ENCODE assay signal across 11 cellular contexts in genomic region chr10:80165173-80165572, GRCh38. TPM values are rescaled to one million over a fixed set of nuclear protein-coding genes. Genes with fewer than 3 reads are reported as not detected.
DNase-seq lines count a peak whose midpoint lies in the region; ATAC-seq and TF ChIP-seq lines count a peak whose summit lies in the region.
"Had no signal": no experiment of that assay in that cellular context is flagged by ENCODE, and none has a peak within 500 bp of the region (broad histone marks: within the 10 kb centered on the region; RNA-seq: fewer than 3 reads in every experiment).

No MANE protein-coding gene starts in this region.

- H3K27me3 Mint-ChIP-seq in immature natural killer cell (ENCODE audit: low read depth in 3 of 3) = peaks cover 0 to 16% (median 4%) of the 10 kb centered on the region in 3 donors
- H3K27me3 Mint-ChIP-seq: stimulated activated naive CD8-positive, alpha-beta T cell treated with anti-CD3 and anti-CD28 coated beads, Interleukin-15, Interleukin-2, amounts not matched to agents 100 ng/mL and 50 ng/mL, for 24 hours had no signal

- TF ChIP-seq EP300 in ovary (IDR thresholded peaks at IDR 0.05) = no peak

- BruUV-seq in mammary epithelial cell (replicated peaks; lab: Mats Ljungman, UMichigan) = no TSS peak

- no peak for ATAC-seq in left lobe of liver

- peak overlapping the region in 1 of 2 experiments; percentile 61 for H3K14ac ChIP-seq in mesenchymal stem cell (ENCODE audit: low read length in 2 of 2)

- H3K36me3 Mint-ChIP-seq in immature natural killer cell = peaks cover 12 to 36% (median 20%) of the 10 kb centered on the region in 3 donors

- no peak overlapping the region for H2BK5ac ChIP-seq in mesenchymal stem cell (ENCODE audit: low read depth, low read length, poor library complexity, severe bottlenecking)

- H3K79me2 ChIP-seq in mammary epithelial cell (ENCODE audit: insufficient read depth, low read length) = peaks cover 12% of the 10 kb centered on the region

- no peak overlapping the region for H3K27ac Mint-ChIP-seq in immature natural killer cell

- peak overlapping the region; percentile 74 to 92 for H3K18ac ChIP-seq in mesenchymal stem cell (ENCODE audit: low read depth in 1 of 2, low read length in 2 of 2)

- H3K9me3 Mint-ChIP-seq in immature natural killer cell = peaks cover 0 to 1% (median 0%) of the 10 kb centered on the region in 6 donors
- H3K9me3 Mint-ChIP-seq: stimulated activated naive CD8-positive, alpha-beta T cell treated with anti-CD3 and anti-CD28 coated beads, Interleukin-15, Interleukin-2, amounts not matched to agents 100 ng/mL and 50 ng/mL, for 24 hours had no signal

- H3K79me1 ChIP-seq in mesenchymal stem cell (replicated peaks; ENCODE audit: low read length, poor library complexity, severe bottlenecking) = peaks cover 74% of the 10 kb centered on the region

- H4K20me1 ChIP-seq in mammary epithelial cell (ENCODE audit: insufficient read depth, low read length) = no peaks in the 10 kb centered on the region

- H2BK12ac ChIP-seq in mesenchymal stem cell (ENCODE audit: low read length in 2 of 2) = peak overlapping the region; percentile 79 to 92

- no peaks in the 10 kb centered on the region for H3K27me3 ChIP-seq in mammary epithelial cell (ENCODE audit: insufficient read depth, low read length)
- no peaks in the 10 kb centered on the region for H3K27me3 ChIP-seq in mesenchymal stem cell (ENCODE audit: control insufficient read depth in 1 of 2, insufficient read depth in 1 of 2, low read length in 2 of 2)
- no peaks in the 10 kb centered on the region for H3K27me3 ChIP-seq in ovary

- H3K9me3 ChIP-seq in HEK293 (ENCODE audit: control insufficient read depth, insufficient read depth, low read depth, low read length) (no peaks in the 10 kb centered on the region), mammary epithelial cell (replicated peaks; ENCODE audit: insufficient read depth, low read length) (no peaks in the 10 kb centered on the region), mesenchymal stem cell (ENCODE audit: control insufficient read depth, low read length) (no peaks in the 10 kb centered on the region), ovary (no peaks in the 10 kb centered on the region)

- no peak overlapping the region for H3K4me3 ChIP-seq in HEK293 (ENCODE audit: low read depth, low read length)
- H3K4me3 ChIP-seq in mammary epithelial cell (replicated peaks in 1 of 3; ENCODE audit: insufficient read depth in 1 of 3, low read depth in 2 of 3, low read length in 3 of 3) = no peak overlapping the region
- H3K4me3 ChIP-seq in mesenchymal stem cell (ENCODE audit: insufficient read depth in 1 of 2, low read depth in 1 of 2, low read length in 2 of 2) = no peak overlapping the region
- no peak overlapping the region for H3K4me3 ChIP-seq in ovary

- H3K23ac ChIP-seq in mesenchymal stem cell (ENCODE audit: low read length in 2 of 2) = no peak overlapping the region

- POLR2A ChIA-PET in HEK293 (lab: Yijun Ruan, JAX) = no interaction called here

- H3K4me2 ChIP-seq in mammary epithelial cell (ENCODE audit: insufficient read depth, low read depth, low read length) (no peak overlapping the region), mesenchymal stem cell (ENCODE audit: low read length, poor library complexity, severe bottlenecking) (no peak overlapping the region)

- WGBS in mammary epithelial cell (ENCODE audit: low coverage, missing lambda C conversion rate) = 87% methylated on average over 6 of the region's 7 CpGs
- whole genome bisulfite sequencing in mesenchymal stem cell = 84% methylated on average over 7 of the region's 7 CpGs
- WGBS in ovary, 3 donors = 83 to 95% (median 86%) methylated on average over 7 of the region's 7 CpGs

- intact Hi-C loops in mammary epithelial cell (cut with micrococcal nuclease) = no loop called here
- intact Hi-C loops in ovary (cut with DNase I) = no loop called here

- H3K4me1 ChIP-seq in HEK293 (ENCODE audit: control insufficient read depth, insufficient read depth, low read length) (no peaks in the 10 kb centered on the region), mammary epithelial cell (ENCODE audit: insufficient read depth, low read length) (peaks cover 34% of the 10 kb centered on the region), mesenchymal stem cell (ENCODE audit: control insufficient read depth, insufficient read depth, low read depth, low read length) (peaks cover 33% of the 10 kb centered on the region), ovary (ENCODE audit: insufficient read depth) (no peaks in the 10 kb centered on the region)

- no peak for TF ChIP-seq POLR2A in ovary (IDR thresholded peaks at IDR 0.05)

- no peak overlapping the region for H3K4me3 Mint-ChIP-seq in immature natural killer cell
- H3K4me3 Mint-ChIP-seq: stimulated activated naive CD8-positive, alpha-beta T cell treated with anti-CD3 and anti-CD28 coated beads, Interleukin-15, Interleukin-2, amounts not matched to agents 100 ng/mL and 50 ng/mL, for 24 hours had no signal

- peak overlapping the region; percentile 58 for H2BK120ac ChIP-seq in mesenchymal stem cell (ENCODE audit: low read depth, low read length)

- H3K36me3 ChIP-seq in HEK293 (ENCODE audit: control insufficient read depth in 2 of 2, insufficient read depth in 1 of 2, low read length in 2 of 2) (peaks cover 0 to 86% of the 10 kb centered on the region in 2 experiments; a peak in 2 of 3 replicates), mammary epithelial cell (ENCODE audit: insufficient read depth, low read length) (peaks cover 13% of the 10 kb centered on the region), mesenchymal stem cell (ENCODE audit: control insufficient read depth in 1 of 2, insufficient read depth in 2 of 2, low read depth in 1 of 2, low read length in 2 of 2) (peaks cover 87% of the 10 kb centered on the region in 2 experiments), ovary (no peaks in the 10 kb centered on the region)

- H4K8ac ChIP-seq in mesenchymal stem cell (ENCODE audit: low read length) = no peak overlapping the region

- CTCF ChIA-PET in HEK293 (lab: Yijun Ruan, JAX) (interaction anchor here (0.6 to 1.0 kb wide), 2 partner anchors 14 to 21 kb away, joined by 3 read pairs; no protein-coding TSS in a partner anchor), mammary epithelial cell (lab: Charles Lee; ENCODE audit: low non-redundant PET) (no interaction called here)

- H3K4ac ChIP-seq in mesenchymal stem cell (ENCODE audit: low read depth in 1 of 2, low read length in 2 of 2) = peak overlapping the region; percentile 50 to 64

- in situ Hi-C loops in mammary epithelial cell (cut with MboI; ENCODE audit: low sequenced_read_pairs in 2 of 2) = no loop called here

- H2AK5ac ChIP-seq in mesenchymal stem cell (ENCODE audit: low read length, severe bottlenecking) = no peak overlapping the region

- H3K4me1 Mint-ChIP-seq in immature natural killer cell = peaks cover 10 to 13% of the 10 kb centered on the region in 2 donors

- H4K91ac ChIP-seq in mesenchymal stem cell (ENCODE audit: low read length) = peak overlapping the region; percentile 79

- H3K27ac ChIP-seq in HEK293 (ENCODE audit: extremely low read depth, low read depth, low read length) (no peak overlapping the region), mammary epithelial cell (ENCODE audit: insufficient read depth, low read depth, low read length) (no peak overlapping the region), mesenchymal stem cell (ENCODE audit: low read length, poor library complexity, severe bottlenecking) (no peak overlapping the region), ovary (no peak overlapping the region)

- H2AFZ ChIP-seq in mammary epithelial cell (ENCODE audit: low read depth, low read length) = no peak overlapping the region
- no peak overlapping the region for H2AFZ ChIP-seq in mesenchymal stem cell (ENCODE audit: low read depth, low read length)

- dilution Hi-C loops in mammary epithelial cell (cut with HindIII; ENCODE audit: low sequenced_read_pairs) = no loop called here

- H3K9ac ChIP-seq in mammary epithelial cell (ENCODE audit: insufficient read depth, low read length) = no peak overlapping the region
- H3K9ac ChIP-seq in mesenchymal stem cell (ENCODE audit: low read length) = peak overlapping the region; percentile 66

- DNase-seq in A172 (ENCODE audit: low spot score) (peak; percentile 51), mammary epithelial cell (peak; percentile 48), mesenchymal stem cell (peak; percentile 81), left lobe of liver (ENCODE audit: low spot score) (no peak), NCI-H187 treated with DMSO at 0.1 percent for 48 hours (lab: John Stamatoyannopoulos, UW) (no peak), ovary (no peak), immature natural killer cell (no peak)
- DNase-seq: COR-L47; effector CD8-positive, alpha-beta T cell had no signal

- no peak overlapping the region for H2BK15ac ChIP-seq in mesenchymal stem cell (ENCODE audit: low read depth, poor library complexity, severe bottlenecking)

- TF ChIP-seq CTCF in HEK293 (tag by site-specific recombination; IDR thresholded peaks at IDR 0.05) = no peak
- peak; percentile 4 to 38 for TF ChIP-seq CTCF in mammary epithelial cell (conservative IDR thresholded peaks at IDR 0.05 in 1 of 2, IDR thresholded peaks at IDR 0.05 in 1 of 2; ENCODE audit: extremely low read depth in 1 of 2, insufficient read depth in 1 of 2, low read depth in 1 of 2, low read length in 2 of 2)
- no peak for TF ChIP-seq CTCF in ovary (IDR thresholded peaks at IDR 0.05)

TF ChIP-seq in HEK293, 187 proteins besides CTCF, POLR2A, EP300 and RAD21 (continues in another document):
- no peak for TF ChIP-seq ZFP37 (tag by site-specific recombination; IDR thresholded peaks at IDR 0.05)
- peak; percentile 16; the same call in 1 of the 2 replicates for TF ChIP-seq GLIS2 (tag by site-specific recombination; IDR thresholded peaks at IDR 0.05)
- TF ChIP-seq KLF1 (tag by site-specific recombination; IDR thresholded peaks at IDR 0.05) = no peak
- no peak for TF ChIP-seq ZEB2 (tag by site-specific recombination; IDR thresholded peaks at IDR 0.05)
- no peak for TF ChIP-seq ZNF610 (tag by site-specific recombination; IDR thresholded peaks at IDR 0.05; ENCODE audit: borderline replicate concordance)

RNA-seq across cellular contexts. Expression of gene PLAC9, which starts 32.6 kb away (rescaled TPM):
- 0.21 TPM in 1 of 2 replicates, not detected in the other for total RNA-seq in A172 (2014; rRNA removed; shearing (Covaris generic))
- total RNA-seq in mammary epithelial cell (under 1 TPM; 0.50 to 0.68 TPM), left lobe of liver (2.2 TPM), ovary (10 to 100 TPM in 4 of 7 donors, 1 to 10 TPM in 3; 3.1 to 16.9 (median 10.4) TPM)
- polyA plus RNA-seq in mammary epithelial cell (0.10 TPM), ovary (1 to 10 TPM; 4.3 to 6.3 TPM), immature natural killer cell (not detected)
- polyA minus RNA-seq in mammary epithelial cell = not detected
- 1.6 TPM for polyA plus RNA-seq in mesenchymal stem cell (2013, experiment 1 of 2)
- 2.0 TPM for polyA plus RNA-seq in mesenchymal stem cell (2013, experiment 2 of 2)

RNA-seq across cellular contexts. Expression of gene ANXA11, which starts 40.2 kb away (rescaled TPM):
- 110 and 120 TPM in 2 replicates for total RNA-seq in A172 (2014; rRNA removed; shearing (Covaris generic))
- 100 to 1,000 TPM in 1 of 2 donors, 10 to 100 TPM in 1; 36.8 to 117 TPM for total RNA-seq in mammary epithelial cell
- 75.0 TPM for polyA plus RNA-seq in mammary epithelial cell
- 154 TPM for polyA minus RNA-seq in mammary epithelial cell
- polyA plus RNA-seq in mesenchymal stem cell (2013, experiment 1 of 2) = 670 TPM
- 665 TPM for polyA plus RNA-seq in mesenchymal stem cell (2013, experiment 2 of 2)
- total RNA-seq in left lobe of liver = 42.7 TPM
- 100 to 1,000 TPM in 6 of 7 donors, 10 to 100 TPM in 1; 44.2 to 159 (median 137) TPM for total RNA-seq in ovary
- 100 to 1,000 TPM in 1 of 2 donors, 10 to 100 TPM in 1; 55.9 to 372 TPM for polyA plus RNA-seq in ovary
- 100 to 1,000 TPM; 136 to 270 (median 181) TPM for polyA plus RNA-seq in immature natural killer cell

Comparison
In these comparisons a context has a peak if more than half of its experiments do, and no peak if none do; other contexts are left out.
1. DNase-seq: peak in A172 (single experiment), mammary epithelial cell (single experiment) and mesenchymal stem cell (single experiment); none in left lobe of liver (single experiment), NCI-H187 treated with DMSO at 0.1 percent for 48 hours (single experiment), ovary (0 of 5) and immature natural killer cell (0 of 3).
2. CTCF ChIP-seq: peak in mammary epithelial cell (2 of 2); none in HEK293 (single experiment) and ovary (0 of 3).